ENCODE assay signal across 2 cellular contexts in genomic region chr7:154928136-154929005, GRCh38.
TF ChIP-seq lines count a peak whose summit lies in the region.

No MANE protein-coding gene starts in this region.

TF ChIP-seq in GM23338, 12 proteins besides CTCF, POLR2A, EP300 and RAD21 (continued from another document):
- TF ChIP-seq, protein P1, sequence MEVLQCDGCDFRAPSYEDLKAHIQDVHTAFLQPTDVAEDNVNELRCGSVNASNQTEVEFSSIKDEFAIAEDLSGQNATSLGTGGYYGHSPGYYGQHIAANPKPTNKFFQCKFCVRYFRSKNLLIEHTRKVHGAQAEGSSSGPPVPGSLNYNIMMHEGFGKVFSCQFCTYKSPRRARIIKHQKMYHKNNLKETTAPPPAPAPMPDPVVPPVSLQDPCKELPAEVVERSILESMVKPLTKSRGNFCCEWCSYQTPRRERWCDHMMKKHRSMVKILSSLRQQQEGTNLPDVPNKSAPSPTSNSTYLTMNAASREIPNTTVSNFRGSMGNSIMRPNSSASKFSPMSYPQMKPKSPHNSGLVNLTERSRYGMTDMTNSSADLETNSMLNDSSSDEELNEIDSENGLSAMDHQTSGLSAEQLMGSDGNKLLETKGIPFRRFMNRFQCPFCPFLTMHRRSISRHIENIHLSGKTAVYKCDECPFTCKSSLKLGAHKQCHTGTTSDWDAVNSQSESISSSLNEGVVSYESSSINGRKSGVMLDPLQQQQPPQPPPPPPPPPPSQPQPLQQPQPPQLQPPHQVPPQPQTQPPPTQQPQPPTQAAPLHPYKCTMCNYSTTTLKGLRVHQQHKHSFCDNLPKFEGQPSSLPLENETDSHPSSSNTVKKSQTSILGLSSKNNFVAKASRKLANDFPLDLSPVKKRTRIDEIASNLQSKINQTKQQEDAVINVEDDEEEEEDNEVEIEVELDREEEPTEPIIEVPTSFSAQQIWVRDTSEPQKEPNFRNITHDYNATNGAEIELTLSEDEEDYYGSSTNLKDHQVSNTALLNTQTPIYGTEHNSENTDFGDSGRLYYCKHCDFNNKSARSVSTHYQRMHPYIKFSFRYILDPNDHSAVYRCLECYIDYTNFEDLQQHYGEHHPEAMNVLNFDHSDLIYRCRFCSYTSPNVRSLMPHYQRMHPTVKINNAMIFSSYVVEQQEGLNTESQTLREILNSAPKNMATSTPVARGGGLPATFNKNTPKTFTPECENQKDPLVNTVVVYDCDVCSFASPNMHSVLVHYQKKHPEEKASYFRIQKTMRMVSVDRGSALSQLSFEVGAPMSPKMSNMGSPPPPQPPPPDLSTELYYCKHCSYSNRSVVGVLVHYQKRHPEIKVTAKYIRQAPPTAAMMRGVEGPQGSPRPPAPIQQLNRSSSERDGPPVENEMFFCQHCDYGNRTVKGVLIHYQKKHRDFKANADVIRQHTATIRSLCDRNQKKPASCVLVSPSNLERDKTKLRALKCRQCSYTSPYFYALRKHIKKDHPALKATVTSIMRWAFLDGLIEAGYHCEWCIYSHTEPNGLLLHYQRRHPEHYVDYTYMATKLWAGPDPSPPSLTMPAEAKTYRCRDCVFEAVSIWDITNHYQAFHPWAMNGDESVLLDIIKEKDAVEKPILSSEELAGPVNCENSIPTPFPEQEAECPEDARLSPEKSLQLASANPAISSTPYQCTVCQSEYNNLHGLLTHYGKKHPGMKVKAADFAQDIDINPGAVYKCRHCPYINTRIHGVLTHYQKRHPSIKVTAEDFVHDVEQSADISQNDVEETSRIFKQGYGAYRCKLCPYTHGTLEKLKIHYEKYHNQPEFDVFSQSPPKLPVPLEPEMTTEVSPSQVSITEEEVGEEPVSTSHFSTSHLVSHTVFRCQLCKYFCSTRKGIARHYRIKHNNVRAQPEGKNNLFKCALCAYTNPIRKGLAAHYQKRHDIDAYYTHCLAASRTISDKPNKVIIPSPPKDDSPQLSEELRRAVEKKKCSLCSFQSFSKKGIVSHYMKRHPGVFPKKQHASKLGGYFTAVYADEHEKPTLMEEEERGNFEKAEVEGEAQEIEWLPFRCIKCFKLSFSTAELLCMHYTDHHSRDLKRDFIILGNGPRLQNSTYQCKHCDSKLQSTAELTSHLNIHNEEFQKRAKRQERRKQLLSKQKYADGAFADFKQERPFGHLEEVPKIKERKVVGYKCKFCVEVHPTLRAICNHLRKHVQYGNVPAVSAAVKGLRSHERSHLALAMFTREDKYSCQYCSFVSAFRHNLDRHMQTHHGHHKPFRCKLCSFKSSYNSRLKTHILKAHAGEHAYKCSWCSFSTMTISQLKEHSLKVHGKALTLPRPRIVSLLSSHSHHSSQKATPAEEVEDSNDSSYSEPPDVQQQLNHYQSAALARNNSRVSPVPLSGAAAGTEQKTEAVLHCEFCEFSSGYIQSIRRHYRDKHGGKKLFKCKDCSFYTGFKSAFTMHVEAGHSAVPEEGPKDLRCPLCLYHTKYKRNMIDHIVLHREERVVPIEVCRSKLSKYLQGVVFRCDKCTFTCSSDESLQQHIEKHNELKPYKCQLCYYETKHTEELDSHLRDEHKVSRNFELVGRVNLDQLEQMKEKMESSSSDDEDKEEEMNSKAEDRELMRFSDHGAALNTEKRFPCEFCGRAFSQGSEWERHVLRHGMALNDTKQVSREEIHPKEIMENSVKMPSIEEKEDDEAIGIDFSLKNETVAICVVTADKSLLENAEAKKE (CRISPR knock-in tag; IDR thresholded peaks at IDR 0.05): no peak
- no peak for TF ChIP-seq CREB1 (CRISPR knock-in tag; IDR thresholded peaks at IDR 0.05; ENCODE audit: low read depth)

TF ChIP-seq in GM12878, 131 proteins besides CTCF, POLR2A, EP300 and RAD21 (continued from another document):
- TF ChIP-seq ATF7 (IDR thresholded peaks at IDR 0.05; ENCODE audit: low read depth) (peak; percentile 52; the same call in 1 of the 2 replicates), NFIC (IDR thresholded peaks at IDR 0.05; ENCODE audit: low read depth, low read length) (no peak), RUNX3 (IDR thresholded peaks at IDR 0.05; ENCODE audit: low read length) (peak; percentile 92), SREBF2 (IDR thresholded peaks at IDR 0.05; ENCODE audit: low read length) (peak; percentile 85), BRCA1 (IDR thresholded peaks at IDR 0.05; ENCODE audit: low read depth, low read length) (no peak), POU2F2 (IDR thresholded peaks at IDR 0.05; ENCODE audit: borderline replicate concordance, low read depth, low read length) (peak; percentile 26; the same call in 1 of the 3 replicates), CBFB (IDR thresholded peaks at IDR 0.05; ENCODE audit: low read depth) (peak; percentile 46; the same call in 1 of the 2 replicates), HCFC1 (IDR thresholded peaks at IDR 0.05; ENCODE audit: low read length) (no peak), PKNOX1 (IDR thresholded peaks at IDR 0.05) (peak; percentile 46; the same call in 1 of the 2 replicates), CHD2 (IDR thresholded peaks at IDR 0.05; ENCODE audit: borderline replicate concordance, low read depth, low read length) (peak; percentile 44; the same call in 1 of the 2 replicates), RFX5 (IDR thresholded peaks at IDR 0.05; ENCODE audit: low read depth, low read length) (peak; percentile 77), FOXM1 (IDR thresholded peaks at IDR 0.05; ENCODE audit: low read depth, low read length) (peak; percentile 47; the same call in 1 of the 2 replicates), ZNF274 (IDR thresholded peaks at IDR 0.05; ENCODE audit: insufficient read depth, insufficient read length) (no peak), YY1 (IDR thresholded peaks at IDR 0.05; ENCODE audit: low read depth, low read length) (peak; percentile 89), ETV6 (conservative IDR thresholded peaks at IDR 0.05 in 1 of 2, IDR thresholded peaks at IDR 0.05 in 1 of 2; ENCODE audit: borderline replicate concordance in 1 of 2, low read depth in 1 of 2) (no peak), MLLT1 (IDR thresholded peaks at IDR 0.05) (peak; percentile 65), PAX5 (IDR thresholded peaks at IDR 0.05; ENCODE audit: borderline replicate concordance, low read depth, low read length) (no peak), NKRF (conservative IDR thresholded peaks at IDR 0.05) (peak; percentile 64), RB1 (IDR thresholded peaks at IDR 0.05; ENCODE audit: borderline replicate concordance) (0 out of 2 replicates have a peak, but pooled peaks have one; percentile 60)
- TF ChIP-seq, protein P2, sequence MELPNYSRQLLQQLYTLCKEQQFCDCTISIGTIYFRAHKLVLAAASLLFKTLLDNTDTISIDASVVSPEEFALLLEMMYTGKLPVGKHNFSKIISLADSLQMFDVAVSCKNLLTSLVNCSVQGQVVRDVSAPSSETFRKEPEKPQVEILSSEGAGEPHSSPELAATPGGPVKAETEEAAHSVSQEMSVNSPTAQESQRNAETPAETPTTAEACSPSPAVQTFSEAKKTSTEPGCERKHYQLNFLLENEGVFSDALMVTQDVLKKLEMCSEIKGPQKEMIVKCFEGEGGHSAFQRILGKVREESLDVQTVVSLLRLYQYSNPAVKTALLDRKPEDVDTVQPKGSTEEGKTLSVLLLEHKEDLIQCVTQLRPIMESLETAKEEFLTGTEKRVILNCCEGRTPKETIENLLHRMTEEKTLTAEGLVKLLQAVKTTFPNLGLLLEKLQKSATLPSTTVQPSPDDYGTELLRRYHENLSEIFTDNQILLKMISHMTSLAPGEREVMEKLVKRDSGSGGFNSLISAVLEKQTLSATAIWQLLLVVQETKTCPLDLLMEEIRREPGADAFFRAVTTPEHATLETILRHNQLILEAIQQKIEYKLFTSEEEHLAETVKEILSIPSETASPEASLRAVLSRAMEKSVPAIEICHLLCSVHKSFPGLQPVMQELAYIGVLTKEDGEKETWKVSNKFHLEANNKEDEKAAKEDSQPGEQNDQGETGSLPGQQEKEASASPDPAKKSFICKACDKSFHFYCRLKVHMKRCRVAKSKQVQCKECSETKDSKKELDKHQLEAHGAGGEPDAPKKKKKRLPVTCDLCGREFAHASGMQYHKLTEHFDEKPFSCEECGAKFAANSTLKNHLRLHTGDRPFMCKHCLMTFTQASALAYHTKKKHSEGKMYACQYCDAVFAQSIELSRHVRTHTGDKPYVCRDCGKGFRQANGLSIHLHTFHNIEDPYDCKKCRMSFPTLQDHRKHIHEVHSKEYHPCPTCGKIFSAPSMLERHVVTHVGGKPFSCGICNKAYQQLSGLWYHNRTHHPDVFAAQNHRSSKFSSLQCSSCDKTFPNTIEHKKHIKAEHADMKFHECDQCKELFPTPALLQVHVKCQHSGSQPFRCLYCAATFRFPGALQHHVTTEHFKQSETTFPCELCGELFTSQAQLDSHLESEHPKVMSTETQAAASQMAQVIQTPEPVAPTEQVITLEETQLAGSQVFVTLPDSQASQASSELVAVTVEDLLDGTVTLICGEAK (IDR thresholded peaks at IDR 0.05; ENCODE audit: borderline replicate concordance): peak; percentile 64; the same call in 1 of the 2 replicates
- TF ChIP-seq, protein P3, sequence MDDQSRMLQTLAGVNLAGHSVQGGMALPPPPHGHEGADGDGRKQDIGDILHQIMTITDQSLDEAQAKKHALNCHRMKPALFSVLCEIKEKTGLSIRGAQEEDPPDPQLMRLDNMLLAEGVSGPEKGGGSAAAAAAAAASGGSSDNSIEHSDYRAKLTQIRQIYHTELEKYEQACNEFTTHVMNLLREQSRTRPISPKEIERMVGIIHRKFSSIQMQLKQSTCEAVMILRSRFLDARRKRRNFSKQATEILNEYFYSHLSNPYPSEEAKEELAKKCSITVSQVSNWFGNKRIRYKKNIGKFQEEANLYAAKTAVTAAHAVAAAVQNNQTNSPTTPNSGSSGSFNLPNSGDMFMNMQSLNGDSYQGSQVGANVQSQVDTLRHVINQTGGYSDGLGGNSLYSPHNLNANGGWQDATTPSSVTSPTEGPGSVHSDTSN (IDR thresholded peaks at IDR 0.05; ENCODE audit: insufficient replicate concordance, low read depth, low read length): no peak
- TF ChIP-seq, protein P4, sequence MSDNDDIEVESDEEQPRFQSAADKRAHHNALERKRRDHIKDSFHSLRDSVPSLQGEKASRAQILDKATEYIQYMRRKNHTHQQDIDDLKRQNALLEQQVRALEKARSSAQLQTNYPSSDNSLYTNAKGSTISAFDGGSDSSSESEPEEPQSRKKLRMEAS (IDR thresholded peaks at IDR 0.05; ENCODE audit: low read depth, low read length): no peak
- TF ChIP-seq, protein P5, sequence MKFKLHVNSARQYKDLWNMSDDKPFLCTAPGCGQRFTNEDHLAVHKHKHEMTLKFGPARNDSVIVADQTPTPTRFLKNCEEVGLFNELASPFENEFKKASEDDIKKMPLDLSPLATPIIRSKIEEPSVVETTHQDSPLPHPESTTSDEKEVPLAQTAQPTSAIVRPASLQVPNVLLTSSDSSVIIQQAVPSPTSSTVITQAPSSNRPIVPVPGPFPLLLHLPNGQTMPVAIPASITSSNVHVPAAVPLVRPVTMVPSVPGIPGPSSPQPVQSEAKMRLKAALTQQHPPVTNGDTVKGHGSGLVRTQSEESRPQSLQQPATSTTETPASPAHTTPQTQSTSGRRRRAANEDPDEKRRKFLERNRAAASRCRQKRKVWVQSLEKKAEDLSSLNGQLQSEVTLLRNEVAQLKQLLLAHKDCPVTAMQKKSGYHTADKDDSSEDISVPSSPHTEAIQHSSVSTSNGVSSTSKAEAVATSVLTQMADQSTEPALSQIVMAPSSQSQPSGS (IDR thresholded peaks at IDR 0.05; ENCODE audit: low read length): no peak; the same call in 1 of the 2 replicates
